Comparison of ENCODE assay signal across 17 cellular contexts in genomic region chr9:107333363-107333762, GRCh38.
"Had no signal": no experiment of that assay in that cellular context is flagged by ENCODE, and none has a peak within 500 bp of the region (broad histone marks: within the 10 kb centered on the region; RNA-seq: fewer than 3 reads in every experiment).

No MANE protein-coding gene starts in this region.

- FAIRE-seq: colon, endometrium, keratinocyte had no signal

- H3K27ac Mint-ChIP-seq: activated CD8-positive, alpha-beta T cell treated with anti-CD3 and anti-CD28 coated beads for 36 hours had no signal

- DNase-seq: activated CD4-positive, alpha-beta T cell treated with anti-CD3 and anti-CD28 coated beads for 1 hour; activated CD8-positive, alpha-beta T cell treated with anti-CD3 and anti-CD28 coated beads for 36 hours; activated T-cell treated with anti-CD3 and anti-CD28 coated beads, Interleukin-2, amount 50 U/mL, for 72 hours; hippocampal formation; mucosa of descending colon; naive thymus-derived CD8-positive, alpha-beta T cell; posterior cingulate gyrus; stimulated activated naive CD4-positive, alpha-beta T cell treated with Interleukin-2 at 50 U/mL for 16 hours; substantia nigra; T-helper 1 cell had no signal

- H3K9me3 Mint-ChIP-seq: activated CD8-positive, alpha-beta T cell treated with anti-CD3 and anti-CD28 coated beads for 36 hours; activated T-cell treated with anti-CD3 and anti-CD28 coated beads, Interleukin-2, amount 50 U/mL, for 72 hours; naive thymus-derived CD8-positive, alpha-beta T cell had no signal

- H3K4me3 Mint-ChIP-seq: activated CD8-positive, alpha-beta T cell treated with anti-CD3 and anti-CD28 coated beads for 36 hours; activated T-cell treated with anti-CD3 and anti-CD28 coated beads, Interleukin-2, amount 50 U/mL, for 72 hours; naive thymus-derived CD8-positive, alpha-beta T cell had no signal

- H3K4me3 ChIP-seq: esophagus muscularis mucosa, mucosa of descending colon, tibial nerve, vagina had no signal

- H3K27me3 Mint-ChIP-seq: activated CD8-positive, alpha-beta T cell treated with anti-CD3 and anti-CD28 coated beads for 36 hours; naive thymus-derived CD8-positive, alpha-beta T cell had no signal

- H3K27ac ChIP-seq: esophagus muscularis mucosa, tibial nerve, vagina had no signal

- H3K27me3 ChIP-seq: esophagus muscularis mucosa, tibial nerve, vagina had no signal

- ATAC-seq: activated T-cell treated with anti-CD3 and anti-CD28 coated beads, Interleukin-2, amount 50 U/mL, for 72 hours; left lobe of liver; mucosa of descending colon; naive thymus-derived CD8-positive, alpha-beta T cell had no signal

- H3K9me3 ChIP-seq: esophagus muscularis mucosa, mucosa of descending colon, tibial nerve, vagina had no signal
